18 cellular contexts compared by ENCODE assay signal in genomic region chr12:130114952-130115351, GRCh38. TPM values are rescaled to one million over a fixed set of nuclear protein-coding genes. Genes with fewer than 3 reads are reported as not detected.
DNase-seq lines count a peak whose midpoint lies in the region; ATAC-seq and TF ChIP-seq lines count a peak whose summit lies in the region.
"Had no signal": no experiment of that assay in that cellular context is flagged by ENCODE, and none has a peak within 500 bp of the region (broad histone marks: within the 10 kb centered on the region; RNA-seq: fewer than 3 reads in every experiment).

No MANE protein-coding gene starts in this region.

- H4K20me1 ChIP-seq in mammary epithelial cell (ENCODE audit: insufficient read depth, low read length) (no peaks in the 10 kb centered on the region), neural progenitor cell (ENCODE audit: low read depth) (no peaks in the 10 kb centered on the region)

- no peaks in the 10 kb centered on the region for H3K79me2 ChIP-seq in mammary epithelial cell (ENCODE audit: insufficient read depth, low read length)
- no peaks in the 10 kb centered on the region for H3K79me2 ChIP-seq in neural progenitor cell (ENCODE audit: low read depth)

- TF ChIP-seq CTCF in breast epithelium (IDR thresholded peaks at IDR 0.05) (no peak), mammary epithelial cell (conservative IDR thresholded peaks at IDR 0.05 in 1 of 2, IDR thresholded peaks at IDR 0.05 in 1 of 2; ENCODE audit: extremely low read depth in 1 of 2, insufficient read depth in 1 of 2, low read depth in 1 of 2, low read length in 2 of 2) (no peak), neural progenitor cell (IDR thresholded peaks at IDR 0.05) (no peak)

- H3K9me3 Mint-ChIP-seq in neural progenitor cell = peaks cover 8% of the 10 kb centered on the region
- H3K9me3 Mint-ChIP-seq: CD8-positive, alpha-beta T cell had no signal

- H3K36me3 ChIP-seq in breast epithelium (no peaks in the 10 kb centered on the region), mammary epithelial cell (ENCODE audit: insufficient read depth, low read length) (no peaks in the 10 kb centered on the region), neural progenitor cell (no peaks in the 10 kb centered on the region), skeletal muscle satellite cell (ENCODE audit: insufficient read depth, low read length) (no peaks in the 10 kb centered on the region), MG63 (no peaks in the 10 kb centered on the region)

- BruUV-seq in mammary epithelial cell (replicated peaks; lab: Mats Ljungman, UMichigan) = no TSS peak

- no peaks in the 10 kb centered on the region for H3K36me3 Mint-ChIP-seq in neural progenitor cell
- H3K36me3 Mint-ChIP-seq: CD14-positive monocyte; CD8-positive, alpha-beta T cell; IgD-negative memory B cell had no signal

- H3K9ac ChIP-seq in mammary epithelial cell (ENCODE audit: insufficient read depth, low read length) (no peak overlapping the region), neural progenitor cell (no peak overlapping the region), skeletal muscle satellite cell (ENCODE audit: low read depth, low read length) (no peak overlapping the region)

- H3K27me3 ChIP-seq in breast epithelium = no peaks in the 10 kb centered on the region
- H3K27me3 ChIP-seq in mammary epithelial cell (ENCODE audit: insufficient read depth, low read length) = no peaks in the 10 kb centered on the region
- peaks cover 15% of the 10 kb centered on the region for H3K27me3 ChIP-seq in neural progenitor cell
- no peaks in the 10 kb centered on the region for H3K27me3 ChIP-seq in skeletal muscle satellite cell (ENCODE audit: control insufficient read depth, insufficient read depth, low read length)
- H3K27me3 ChIP-seq in MG63 = no peaks in the 10 kb centered on the region

- H2AFZ ChIP-seq in mammary epithelial cell (ENCODE audit: low read depth, low read length) = no peak overlapping the region
- H2AFZ ChIP-seq in neural progenitor cell (replicated peaks) = no peak overlapping the region

- 90% methylated on average over 12 of the region's 20 CpGs for WGBS in mammary epithelial cell (ENCODE audit: low coverage, missing lambda C conversion rate)

- ATAC-seq in GM21723 (IDR thresholded peaks at IDR 0.05; ENCODE audit: unreplicated experiment) = no peak
- ATAC-seq: CD8-positive, alpha-beta T cell had no signal

- no peak for TF ChIP-seq POLR2A in breast epithelium (IDR thresholded peaks at IDR 0.05)

- peak overlapping the region; percentile 78 for H3K27ac Mint-ChIP-seq in neural progenitor cell
- H3K27ac Mint-ChIP-seq: CD14-positive monocyte; CD8-positive, alpha-beta T cell; IgD-negative memory B cell had no signal

- no peak overlapping the region for H3K4me3 Mint-ChIP-seq in neural progenitor cell
- H3K4me3 Mint-ChIP-seq: CD14-positive monocyte; CD8-positive, alpha-beta T cell; IgD-negative memory B cell had no signal

- H3K4me3 ChIP-seq in breast epithelium (peak overlapping the region in 2 of 3 donors; percentile 3 to 12), mammary epithelial cell (replicated peaks in 1 of 3; ENCODE audit: insufficient read depth in 1 of 3, low read depth in 2 of 3, low read length in 3 of 3) (no peak overlapping the region), neural progenitor cell (no peak overlapping the region), skeletal muscle satellite cell (ENCODE audit: low read length) (peak overlapping the region; percentile 52), MG63 (no peak overlapping the region)

- H3K4me1 Mint-ChIP-seq in neural progenitor cell = peaks cover 61% of the 10 kb centered on the region
- H3K4me1 Mint-ChIP-seq: CD14-positive monocyte, IgD-negative memory B cell had no signal

- H3K4me1 ChIP-seq in breast epithelium (no peaks in the 10 kb centered on the region), mammary epithelial cell (ENCODE audit: insufficient read depth, low read length) (no peaks in the 10 kb centered on the region), neural progenitor cell (peaks cover 14% of the 10 kb centered on the region), skeletal muscle satellite cell (ENCODE audit: control insufficient read depth, insufficient read depth, low read length) (no peaks in the 10 kb centered on the region)

- no peak for DNase-seq in breast epithelium (ENCODE audit: low spot score in 2 of 2)
- DNase-seq in mammary epithelial cell = no peak
- DNase-seq in neural progenitor cell (ENCODE audit: low spot score) = no peak
- DNase-seq in HT-29 (ENCODE audit: low spot score) = no peak
- no peak for DNase-seq in T1000 (lab: John Stamatoyannopoulos, UW)
- no peak for DNase-seq in MG63
- DNase-seq: CD8-positive, alpha-beta T cell; COR-L47; DMS153; DMS79 treated with DMSO at 0.1 percent for 48 hours; GDM1 had no signal

- H3K9me3 ChIP-seq in breast epithelium (no peaks in the 10 kb centered on the region), mammary epithelial cell (replicated peaks; ENCODE audit: insufficient read depth, low read length) (peaks cover 37% of the 10 kb centered on the region), neural progenitor cell (ENCODE audit: low read depth) (no peaks in the 10 kb centered on the region), skeletal muscle satellite cell (replicated peaks; ENCODE audit: low read length) (peaks cover 8% of the 10 kb centered on the region), MG63 (no peaks in the 10 kb centered on the region)

- intact Hi-C loops in breast epithelium (cut with DNase I; ENCODE audit: low total_unique reads) = no loop called here
- intact Hi-C loops in mammary epithelial cell (cut with micrococcal nuclease) = no loop called here

- H3F3A ChIP-seq in neural progenitor cell (ENCODE audit: low read depth) = no peaks in the 10 kb centered on the region

- H3K4me2 ChIP-seq in mammary epithelial cell (ENCODE audit: insufficient read depth, low read depth, low read length) (no peak overlapping the region), neural progenitor cell (no peak overlapping the region), skeletal muscle satellite cell (ENCODE audit: low read length) (no peak overlapping the region)

- CTCF ChIA-PET in mammary epithelial cell (lab: Charles Lee; ENCODE audit: low non-redundant PET) = no interaction called here

- in situ Hi-C loops in mammary epithelial cell (cut with MboI; ENCODE audit: low sequenced_read_pairs in 2 of 2) = no loop called here

- H3K27me3 Mint-ChIP-seq in neural progenitor cell (ENCODE audit: insufficient read depth, low read depth) = peaks cover 10% of the 10 kb centered on the region
- H3K27me3 Mint-ChIP-seq: IgD-negative memory B cell had no signal

- H3K27ac ChIP-seq in breast epithelium (no peak overlapping the region), mammary epithelial cell (ENCODE audit: insufficient read depth, low read depth, low read length) (no peak overlapping the region), neural progenitor cell (no peak overlapping the region)
- H3K27ac ChIP-seq: 22Rv1 had no signal

- dilution Hi-C loops in mammary epithelial cell (cut with HindIII; ENCODE audit: low sequenced_read_pairs) = no loop called here

RNA-seq across cellular contexts. Expression of gene FZD10, which starts 47.3 kb away (rescaled TPM):
- total RNA-seq in breast epithelium = 1 to 10 TPM in 2 of 3 donors, under 1 TPM in 1; 0.48 to 2.0 (median 1.8) TPM
- under 1 TPM in 1 of 2 donors, not detected in 1; 0.09 TPM for total RNA-seq in mammary epithelial cell
- not detected for polyA plus RNA-seq in mammary epithelial cell
- polyA minus RNA-seq in mammary epithelial cell = not detected
- total RNA-seq in neural progenitor cell (ENCODE audit: low replicate concordance) = 0.11 and 0.81 TPM in 2 replicates
- total RNA-seq in skeletal muscle satellite cell (2012; rRNA removed) = 0.22 and 0.25 TPM in 2 replicates
- total RNA-seq in HT-29 (2014; rRNA removed; shearing (Covaris generic)) = not detected in 2 replicates
- total RNA-seq in MG63 (2014; rRNA removed; shearing (Covaris generic); ENCODE audit: low replicate concordance) = not detected in 2 replicates
- total RNA-seq: A673; CD8-positive, alpha-beta T cell had no signal
- polyA plus RNA-seq: BJ, CD14-positive monocyte, IgD-negative memory B cell had no signal

Comparison
In these comparisons a context has a peak if more than half of its experiments do, and no peak if none do; other contexts are left out.
1. H3K4me3 ChIP-seq: peak in breast epithelium (2 of 3) and skeletal muscle satellite cell (single experiment); none in mammary epithelial cell (0 of 3), neural progenitor cell (single experiment) and MG63 (single experiment).